Comparison of ENCODE assay signal across 2 cellular contexts in genomic region chr7:125773113-125773800, GRCh38.
TF ChIP-seq lines count a peak whose summit lies in the region.

No MANE protein-coding gene starts in this region.

TF ChIP-seq in GM23338, 12 proteins besides CTCF, POLR2A, EP300 and RAD21:
- no peak for TF ChIP-seq ETS1 (IDR thresholded peaks at IDR 0.05)
- TF ChIP-seq EZH2 (IDR thresholded peaks at IDR 0.05; ENCODE audit: low read depth, unreplicated experiment), result no peak
- TF ChIP-seq ZNF114 (CRISPR knock-in tag; IDR thresholded peaks at IDR 0.05), result no peak
- no peak for TF ChIP-seq POLR2AphosphoS5 (IDR thresholded peaks at IDR 0.05; ENCODE audit: low read depth)
- no peak for TF ChIP-seq STAT1 (IDR thresholded peaks at IDR 0.05; ENCODE audit: unreplicated experiment)
- TF ChIP-seq CREB1 (CRISPR knock-in tag; IDR thresholded peaks at IDR 0.05; ENCODE audit: low read depth), result no peak
- TF ChIP-seq EZH2phosphoT487 (IDR thresholded peaks at IDR 0.05; ENCODE audit: unreplicated experiment), result no peak
- TF ChIP-seq JUNB (IDR thresholded peaks at IDR 0.05; ENCODE audit: unreplicated experiment), result no peak

TF ChIP-seq in WTC11, 78 proteins besides CTCF, POLR2A, EP300 and RAD21 (continued from another document):
- TF ChIP-seq RELA (CRISPR knock-in tag; IDR thresholded peaks at IDR 0.05; ENCODE audit: borderline replicate concordance) (no peak), ATF6 (CRISPR knock-in tag; IDR thresholded peaks at IDR 0.05) (no peak), ZNF281 (CRISPR knock-in tag; IDR thresholded peaks at IDR 0.05) (no peak), MXD4 (CRISPR knock-in tag; IDR thresholded peaks at IDR 0.05; ENCODE audit: borderline replicate concordance) (no peak), SP1 (CRISPR knock-in tag; conservative IDR thresholded peaks at IDR 0.05) (no peak), ZNF512 (CRISPR knock-in tag; IDR thresholded peaks at IDR 0.05; ENCODE audit: borderline replicate concordance) (no peak), TEAD1 (CRISPR knock-in tag; IDR thresholded peaks at IDR 0.05) (no peak), CBFB (CRISPR knock-in tag; IDR thresholded peaks at IDR 0.05; ENCODE audit: low read depth) (no peak), FOXK1 (CRISPR knock-in tag; IDR thresholded peaks at IDR 0.05) (no peak), HMGA2 (CRISPR knock-in tag; IDR thresholded peaks at IDR 0.05) (no peak), AR (CRISPR knock-in tag; IDR thresholded peaks at IDR 0.05) (no peak)
